1 cellular context compared by ENCODE assay signal in the genomic region with DNA sequence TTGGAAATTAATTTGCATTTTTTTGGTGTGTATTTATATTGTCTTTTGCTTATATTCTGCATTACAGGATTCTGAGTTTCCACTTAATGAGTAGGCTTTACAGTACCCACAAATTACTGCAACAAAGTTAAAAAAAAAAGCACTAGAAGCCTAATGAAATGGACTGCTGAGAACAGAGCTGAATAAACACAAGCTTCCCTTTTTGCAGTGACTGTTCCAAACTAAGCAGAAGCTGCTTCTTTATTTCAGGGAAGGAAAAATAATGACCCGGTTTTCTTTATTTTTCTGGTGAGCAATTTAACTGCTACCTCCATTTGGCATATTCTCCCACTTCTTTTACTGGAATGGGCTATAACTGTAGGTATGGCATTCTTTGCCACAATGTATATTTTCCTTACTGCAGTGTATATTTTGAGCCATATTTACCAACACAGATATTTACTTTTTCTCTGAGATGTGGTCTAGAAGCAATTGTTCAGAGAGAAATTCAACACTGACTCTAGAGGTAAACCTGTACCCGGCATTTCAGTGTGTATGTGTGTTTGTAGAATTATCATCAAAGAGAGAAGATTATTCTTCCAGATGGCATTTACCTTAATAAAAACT.
TF ChIP-seq lines count a peak whose summit lies in the region.

No MANE protein-coding gene starts in this region.

TF ChIP-seq in HEK293, 187 proteins besides CTCF, POLR2A, EP300 and RAD21 (continued from another document):
- TF ChIP-seq, protein P1, sequence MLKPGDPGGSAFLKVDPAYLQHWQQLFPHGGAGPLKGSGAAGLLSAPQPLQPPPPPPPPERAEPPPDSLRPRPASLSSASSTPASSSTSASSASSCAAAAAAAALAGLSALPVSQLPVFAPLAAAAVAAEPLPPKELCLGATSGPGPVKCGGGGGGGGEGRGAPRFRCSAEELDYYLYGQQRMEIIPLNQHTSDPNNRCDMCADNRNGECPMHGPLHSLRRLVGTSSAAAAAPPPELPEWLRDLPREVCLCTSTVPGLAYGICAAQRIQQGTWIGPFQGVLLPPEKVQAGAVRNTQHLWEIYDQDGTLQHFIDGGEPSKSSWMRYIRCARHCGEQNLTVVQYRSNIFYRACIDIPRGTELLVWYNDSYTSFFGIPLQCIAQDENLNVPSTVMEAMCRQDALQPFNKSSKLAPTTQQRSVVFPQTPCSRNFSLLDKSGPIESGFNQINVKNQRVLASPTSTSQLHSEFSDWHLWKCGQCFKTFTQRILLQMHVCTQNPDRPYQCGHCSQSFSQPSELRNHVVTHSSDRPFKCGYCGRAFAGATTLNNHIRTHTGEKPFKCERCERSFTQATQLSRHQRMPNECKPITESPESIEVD (tag by site-specific recombination; IDR thresholded peaks at IDR 0.05), result peak; percentile 25
